ENCODE assay signal across 7 cellular contexts in the genomic region with DNA sequence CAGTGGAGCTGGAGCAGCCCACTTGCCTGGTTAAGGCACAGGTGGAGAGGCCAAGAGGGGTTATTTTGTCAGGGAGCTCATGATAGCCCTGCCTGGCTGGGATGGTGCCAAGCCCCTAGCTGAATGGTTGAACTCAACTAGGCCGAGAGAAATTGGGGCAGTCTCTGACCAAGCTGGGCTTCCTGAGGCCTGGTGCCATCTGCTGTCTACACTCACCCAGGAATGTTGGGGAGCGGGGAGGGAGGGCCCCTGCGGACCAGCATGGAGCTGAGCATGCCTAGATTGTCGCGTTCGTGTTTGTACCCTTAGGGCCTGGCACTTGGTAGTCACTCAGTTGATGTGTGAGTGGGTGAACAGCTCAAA. TPM values are rescaled to one million over a fixed set of nuclear protein-coding genes. Genes with fewer than 3 reads are reported as not detected.
DNase-seq lines count a peak whose midpoint lies in the region; ATAC-seq and TF ChIP-seq lines count a peak whose summit lies in the region.

No MANE protein-coding gene starts in this region.

- CTCF ChIA-PET in activated CD4-positive, alpha-beta memory T cell treated with anti-CD3 and anti-CD28 coated beads for 36 hours (lab: Charles Lee): interaction anchor here (0.7 to 1.5 kb wide), 5 partner anchors 11 to 229 kb away, joined by 3 to 8 read pairs (median 3); a partner anchor contains a TSS

- H4K20me1 ChIP-seq in hepatocyte (ENCODE audit: insufficient read depth, poor library complexity, severe bottlenecking): peaks cover 15% of the 10 kb centered on the region

- H3K4me3 Mint-ChIP-seq in activated CD4-positive, alpha-beta memory T cell treated with anti-CD3 and anti-CD28 coated beads for 36 hours: peak overlapping the region; percentile 88

- H3K27ac Mint-ChIP-seq in activated CD4-positive, alpha-beta memory T cell treated with anti-CD3 and anti-CD28 coated beads for 36 hours: peak overlapping the region; percentile 83

- H3K4me1 Mint-ChIP-seq in activated CD4-positive, alpha-beta memory T cell treated with anti-CD3 and anti-CD28 coated beads for 36 hours (ENCODE audit: low read depth): peaks cover 68% of the 10 kb centered on the region

- TF ChIP-seq CTCF in HFF-Myc (IDR thresholded peaks at IDR 0.05; ENCODE audit: low read depth, low read length, missing control alignments) (no peak), hepatocyte (IDR thresholded peaks at IDR 0.05; ENCODE audit: poor library complexity) (no peak), spleen (IDR thresholded peaks at IDR 0.05 in 8 of 11, conservative IDR thresholded peaks at IDR 0.05 in 3 of 11) (no peak)

- H2AFZ ChIP-seq in hepatocyte: no peak overlapping the region

- no peak for TF ChIP-seq POLR2A in spleen (IDR thresholded peaks at IDR 0.05)

- H3K27ac ChIP-seq in hepatocyte (no peak overlapping the region), spleen (peak overlapping the region in 6 of 8 donors; percentile 91 to 98 (median 95))

- H3K27me3 ChIP-seq in hepatocyte (no peaks in the 10 kb centered on the region), spleen (replicated peaks in 1 of 7) (no peaks in the 10 kb centered on the region)

- H3K79me2 ChIP-seq in hepatocyte: peaks cover 42% of the 10 kb centered on the region

- no peaks in the 10 kb centered on the region for H3K9me3 Mint-ChIP-seq in activated CD4-positive, alpha-beta memory T cell treated with anti-CD3 and anti-CD28 coated beads for 36 hours

- H3K4me3 ChIP-seq in HFF-Myc (replicated peaks; ENCODE audit: low read depth, low read length): peak overlapping the region; percentile 95
- peak overlapping the region; percentile 100 for H3K4me3 ChIP-seq in hepatocyte
- H3K4me3 ChIP-seq in spleen: peak overlapping the region; percentile 66 to 99 (median 96)

- H3K36me3 Mint-ChIP-seq in activated CD4-positive, alpha-beta memory T cell treated with anti-CD3 and anti-CD28 coated beads for 36 hours: peaks cover 22% of the 10 kb centered on the region

- ATAC-seq in HG03135 (IDR thresholded peaks at IDR 0.05; ENCODE audit: unreplicated experiment): no peak
- no peak for ATAC-seq in HG03439 (IDR thresholded peaks at IDR 0.05; ENCODE audit: unreplicated experiment)

- H3K4me1 ChIP-seq in hepatocyte (ENCODE audit: insufficient read depth) (peaks cover 12% of the 10 kb centered on the region), spleen (peaks cover 22 to 71% (median 53%) of the 10 kb centered on the region in 6 donors)

- WGBS in hepatocyte (ENCODE audit: low lambda C conversion rate, missing lambda C conversion rate): 73% methylated on average over 6 of the region's 6 CpGs
- WGBS in spleen, 5 donors: 53 to 61% (median 60%) methylated on average over 5 to 6 of the region's 6 CpGs

- no peaks in the 10 kb centered on the region for H3K36me3 ChIP-seq in hepatocyte (replicated peaks; ENCODE audit: insufficient read depth, low read depth)
- H3K36me3 ChIP-seq in spleen: peaks cover 0 to 39% (median 31%) of the 10 kb centered on the region in 6 donors

- peak overlapping the region; percentile 98 for H3K4me2 ChIP-seq in hepatocyte

- POLR2A ChIA-PET in activated CD4-positive, alpha-beta memory T cell treated with anti-CD3 and anti-CD28 coated beads for 36 hours (lab: Charles Lee): interaction anchor here (1.1 to 2.7 kb wide), 10 partner anchors 11 to 336 kb away, joined by 3 to 10 read pairs (median 3); a partner anchor contains a TSS

- no peaks in the 10 kb centered on the region for H3K27me3 Mint-ChIP-seq in activated CD4-positive, alpha-beta memory T cell treated with anti-CD3 and anti-CD28 coated beads for 36 hours

- DNase-seq in HFF-Myc (ENCODE audit: extremely low read depth, low read depth): no peak
- no peak for DNase-seq in activated CD4-positive, alpha-beta memory T cell treated with anti-CD3 and anti-CD28 coated beads for 36 hours
- DNase-seq in hepatocyte (ENCODE audit: low spot score): no peak
- DNase-seq in spleen: no peak
- DNase-seq in A172 (ENCODE audit: low spot score): no peak

- H3K9me2 ChIP-seq in hepatocyte (replicated peaks; ENCODE audit: insufficient read depth): no peaks in the 10 kb centered on the region

- intact Hi-C loops in activated CD4-positive, alpha-beta memory T cell treated with anti-CD3 and anti-CD28 coated beads for 36 hours (cut with micrococcal nuclease): loop anchor here (5.0 to 10.0 kb wide), 2 partner anchors 200 to 512 kb away; a partner anchor contains a TSS
- intact Hi-C loops in spleen (cut with DNase I; ENCODE audit: low total_unique reads): no loop called here

- no peaks in the 10 kb centered on the region for H3K9me3 ChIP-seq in hepatocyte (ENCODE audit: low read depth)
- no peaks in the 10 kb centered on the region for H3K9me3 ChIP-seq in spleen

RNA-seq across cellular contexts. Expression of a gene that starts 1.2 kb away (rescaled TPM):
- total RNA-seq in activated CD4-positive, alpha-beta memory T cell treated with anti-CD3 and anti-CD28 coated beads for 36 hours: 10 to 100 TPM; 25.0 to 27.3 TPM
- total RNA-seq in hepatocyte (9.6 and 10.7 TPM in 2 replicates), spleen (10 to 100 TPM; 24.9 to 31.9 (median 27.0) TPM)
- polyA plus RNA-seq in hepatocyte (9.1 and 9.3 TPM in 2 replicates), spleen (1 to 10 TPM; 5.5 to 9.3 (median 6.4) TPM)
- 13.8 and 18.4 TPM in 2 replicates for total RNA-seq in A172 (2014; rRNA removed; shearing (Covaris generic))

RNA-seq across cellular contexts. Expression of a gene that starts 17.0 kb away (rescaled TPM):
- 10 to 100 TPM; 35.7 to 36.5 TPM for total RNA-seq in activated CD4-positive, alpha-beta memory T cell treated with anti-CD3 and anti-CD28 coated beads for 36 hours
- 34.7 and 38.7 TPM in 2 replicates for total RNA-seq in hepatocyte
- 43.2 and 48.9 TPM in 2 replicates for polyA plus RNA-seq in hepatocyte
- 10 to 100 TPM; 22.0 to 34.5 (median 28.1) TPM for total RNA-seq in spleen
- polyA plus RNA-seq in spleen: 10 to 100 TPM in 2 of 3 donors, 1 to 10 TPM in 1; 9.3 to 16.7 (median 15.9) TPM
- total RNA-seq in A172 (2014; rRNA removed; shearing (Covaris generic)): 27.5 and 37.9 TPM in 2 replicates

RNA-seq across cellular contexts. Expression of a gene that starts 29.1 kb away (rescaled TPM):
- not detected for total RNA-seq in activated CD4-positive, alpha-beta memory T cell treated with anti-CD3 and anti-CD28 coated beads for 36 hours
- not detected in 2 replicates for total RNA-seq in hepatocyte
- not detected in 2 replicates for polyA plus RNA-seq in hepatocyte
- under 1 TPM in 1 of 7 donors, not detected in 6; 0.63 TPM for total RNA-seq in spleen
- under 1 TPM; 0.15 to 0.22 (median 0.17) TPM for polyA plus RNA-seq in spleen
- total RNA-seq in A172 (2014; rRNA removed; shearing (Covaris generic)): not detected in 2 replicates

RNA-seq across cellular contexts. Expression of a gene that starts 37.0 kb away (rescaled TPM):
- 10 to 100 TPM; 48.2 to 51.9 TPM for total RNA-seq in activated CD4-positive, alpha-beta memory T cell treated with anti-CD3 and anti-CD28 coated beads for 36 hours
- total RNA-seq in hepatocyte (9.7 and 11.8 TPM in 2 replicates), spleen (10 to 100 TPM; 10.1 to 30.5 (median 22.6) TPM)
- polyA plus RNA-seq in hepatocyte (12.4 and 16.1 TPM in 2 replicates), spleen (10 to 100 TPM; 14.5 to 29.8 (median 28.2) TPM)
- total RNA-seq in A172 (2014; rRNA removed; shearing (Covaris generic)): 78.3 and 82.6 TPM in 2 replicates

RNA-seq across cellular contexts. Expression of a gene that starts 59.5 kb away (rescaled TPM):
- total RNA-seq in activated CD4-positive, alpha-beta memory T cell treated with anti-CD3 and anti-CD28 coated beads for 36 hours: 10 to 100 TPM; 86.9 to 92.1 TPM
- total RNA-seq in hepatocyte (65.5 and 70.4 TPM in 2 replicates), spleen (10 to 100 TPM; 38.6 to 73.7 (median 51.4) TPM)
- polyA plus RNA-seq in hepatocyte (55.5 and 61.2 TPM in 2 replicates), spleen (10 to 100 TPM; 33.6 to 48.3 (median 41.5) TPM)
- total RNA-seq in A172 (2014; rRNA removed; shearing (Covaris generic)): 150 and 167 TPM in 2 replicates
